Comparison of ENCODE assay signal across 10 cellular contexts in genomic region chr15:90063733-90064247, GRCh38. TPM values are rescaled to one million over a fixed set of nuclear protein-coding genes. Genes with fewer than 3 reads are reported as not detected.
DNase-seq lines count a peak whose midpoint lies in the region; ATAC-seq, FAIRE-seq and TF ChIP-seq lines count a peak whose summit lies in the region.
"Had no signal": no experiment of that assay in that cellular context is flagged by ENCODE, and none has a peak within 500 bp of the region (broad histone marks: within the 10 kb centered on the region; RNA-seq: fewer than 3 reads in every experiment).

No MANE protein-coding gene starts in this region.

- H3K4me3 Mint-ChIP-seq in activated CD8-positive, alpha-beta T cell treated with anti-CD3 and anti-CD28 coated beads for 36 hours, result no peak overlapping the region
- H3K4me3 Mint-ChIP-seq in activated CD8-positive, alpha-beta T cell treated with anti-CD3 and anti-CD28 coated beads, Interleukin-2, amount 10 ng/mL, durations not matched to agents 7 days and 5 days, result no peak overlapping the region
- H3K4me3 Mint-ChIP-seq in brain (peak overlapping the region in 1 of 5 experiments; percentile 27), memory B cell (peak overlapping the region; percentile 16)

- no peak for TF ChIP-seq CTCF in activated CD8-positive, alpha-beta T cell treated with anti-CD3 and anti-CD28 coated beads for 36 hours (IDR thresholded peaks at IDR 0.05)
- TF ChIP-seq CTCF in brain (conservative IDR thresholded peaks at IDR 0.05) (no peak), upper lobe of right lung (IDR thresholded peaks at IDR 0.05) (no peak)

- peak overlapping the region; percentile 87 for H3K27ac ChIP-seq in upper lobe of right lung

- DNase-seq in activated CD8-positive, alpha-beta T cell treated with anti-CD3 and anti-CD28 coated beads for 36 hours, result no peak
- DNase-seq in activated CD8-positive, alpha-beta T cell treated with anti-CD3 and anti-CD28 coated beads, Interleukin-2, amount 10 ng/mL, durations not matched to agents 7 days and 5 days, result no peak
- DNase-seq in memory B cell (ENCODE audit: low spot score in 2 of 2) (peak; percentile 56 to 63), upper lobe of right lung (no peak), frontal cortex (ENCODE audit: low spot score in 2 of 2) (no peak), NCI-H345 treated with DMSO at 0.1 percent for 48 hours (lab: John Stamatoyannopoulos, UW; ENCODE audit: unreplicated experiment) (no peak), NCI-H524 (lab: John Stamatoyannopoulos, UW) (no peak)
- DNase-seq: central memory CD4-positive, alpha-beta T cell; T-helper 9 cell had no signal

- H3K4me1 Mint-ChIP-seq in activated CD8-positive, alpha-beta T cell treated with anti-CD3 and anti-CD28 coated beads for 36 hours (ENCODE audit: low read depth), result peaks cover 41% of the 10 kb centered on the region
- peaks cover 43% of the 10 kb centered on the region for H3K4me1 Mint-ChIP-seq in activated CD8-positive, alpha-beta T cell treated with anti-CD3 and anti-CD28 coated beads, Interleukin-2, amount 10 ng/mL, durations not matched to agents 7 days and 5 days (ENCODE audit: low read depth)
- H3K4me1 Mint-ChIP-seq in brain (peaks cover 44% of the 10 kb centered on the region), memory B cell (peaks cover 40% of the 10 kb centered on the region)

- no peaks in the 10 kb centered on the region for H3K27me3 ChIP-seq in upper lobe of right lung

- H3K27me3 Mint-ChIP-seq in activated CD8-positive, alpha-beta T cell treated with anti-CD3 and anti-CD28 coated beads for 36 hours, result no peaks in the 10 kb centered on the region
- no peaks in the 10 kb centered on the region for H3K27me3 Mint-ChIP-seq in activated CD8-positive, alpha-beta T cell treated with anti-CD3 and anti-CD28 coated beads, Interleukin-2, amount 10 ng/mL, durations not matched to agents 7 days and 5 days (ENCODE audit: low read depth)
- H3K27me3 Mint-ChIP-seq in brain (no peaks in the 10 kb centered on the region), memory B cell (no peaks in the 10 kb centered on the region)

- H3K36me3 Mint-ChIP-seq in activated CD8-positive, alpha-beta T cell treated with anti-CD3 and anti-CD28 coated beads for 36 hours (ENCODE audit: low read depth), result peaks cover 5% of the 10 kb centered on the region
- peaks cover 6% of the 10 kb centered on the region for H3K36me3 Mint-ChIP-seq in activated CD8-positive, alpha-beta T cell treated with anti-CD3 and anti-CD28 coated beads, Interleukin-2, amount 10 ng/mL, durations not matched to agents 7 days and 5 days (ENCODE audit: low read depth)
- no peaks in the 10 kb centered on the region for H3K36me3 Mint-ChIP-seq in brain
- no peaks in the 10 kb centered on the region for H3K36me3 Mint-ChIP-seq in memory B cell

- H3K9me3 ChIP-seq in upper lobe of right lung, result no peaks in the 10 kb centered on the region

- no peaks in the 10 kb centered on the region for H3K9me3 Mint-ChIP-seq in activated CD8-positive, alpha-beta T cell treated with anti-CD3 and anti-CD28 coated beads for 36 hours
- no peaks in the 10 kb centered on the region for H3K9me3 Mint-ChIP-seq in activated CD8-positive, alpha-beta T cell treated with anti-CD3 and anti-CD28 coated beads, Interleukin-2, amount 10 ng/mL, durations not matched to agents 7 days and 5 days (ENCODE audit: insufficient read depth)
- peaks cover 0 to 2% (median 0%) of the 10 kb centered on the region in 5 experiments for H3K9me3 Mint-ChIP-seq in brain
- no peaks in the 10 kb centered on the region for H3K9me3 Mint-ChIP-seq in memory B cell

- intact Hi-C loops in activated CD8-positive, alpha-beta T cell treated with anti-CD3 and anti-CD28 coated beads for 36 hours (cut with micrococcal nuclease), result loop anchor here (10.0 kb wide), 1 partner anchor 59 kb away; the partner anchor contains the start of gene ZNF710
- intact Hi-C loops in upper lobe of right lung (cut with DNase I), result no loop called here

- FAIRE-seq in frontal cortex (lab: Jason Lieb, UNC), result no peak

- H3K36me3 ChIP-seq in upper lobe of right lung, result peaks cover 14% of the 10 kb centered on the region

- CTCF ChIA-PET in activated CD8-positive, alpha-beta T cell treated with anti-CD3 and anti-CD28 coated beads for 36 hours (lab: Charles Lee), result no interaction called here
- CTCF ChIA-PET in activated CD8-positive, alpha-beta T cell treated with anti-CD3 and anti-CD28 coated beads, Interleukin-2, amount 10 ng/mL, durations not matched to agents 7 days and 5 days (lab: Charles Lee), result no interaction called here

- POLR2A ChIA-PET in activated CD8-positive, alpha-beta T cell treated with anti-CD3 and anti-CD28 coated beads for 36 hours (lab: Charles Lee), result interaction anchor here (1.4 kb wide), 1 partner anchor 50 kb away, joined by 4 read pairs; no protein-coding TSS in a partner anchor
- POLR2A ChIA-PET in activated CD8-positive, alpha-beta T cell treated with anti-CD3 and anti-CD28 coated beads, Interleukin-2, amount 10 ng/mL, durations not matched to agents 7 days and 5 days (lab: Charles Lee), result interaction anchor here (0.7 kb wide), 1 partner anchor 52 kb away, joined by 4 read pairs; no protein-coding TSS in a partner anchor

- peak overlapping the region; percentile 52 for H3K27ac Mint-ChIP-seq in activated CD8-positive, alpha-beta T cell treated with anti-CD3 and anti-CD28 coated beads for 36 hours
- no peak overlapping the region for H3K27ac Mint-ChIP-seq in activated CD8-positive, alpha-beta T cell treated with anti-CD3 and anti-CD28 coated beads, Interleukin-2, amount 10 ng/mL, durations not matched to agents 7 days and 5 days
- peak overlapping the region; percentile 18 to 82 (median 45) for H3K27ac Mint-ChIP-seq in brain
- H3K27ac Mint-ChIP-seq in memory B cell, result peak overlapping the region; percentile 92

- no peak for ATAC-seq in activated CD8-positive, alpha-beta T cell treated with anti-CD3 and anti-CD28 coated beads for 36 hours
- ATAC-seq in activated CD8-positive, alpha-beta T cell treated with anti-CD3 and anti-CD28 coated beads, Interleukin-2, amount 10 ng/mL, durations not matched to agents 7 days and 5 days, result no peak
- ATAC-seq in memory B cell (ENCODE audit: low read depth) (peak; percentile 53), upper lobe of right lung (peak; percentile 38)

- peaks cover 76% of the 10 kb centered on the region for H3K4me1 ChIP-seq in upper lobe of right lung

- no peak overlapping the region for H3K4me3 ChIP-seq in upper lobe of right lung

RNA-seq across cellular contexts. Expression of gene IDH2, which starts 38.5 kb away (rescaled TPM):
- 100 to 1,000 TPM; 171 to 180 TPM for total RNA-seq in activated CD8-positive, alpha-beta T cell treated with anti-CD3 and anti-CD28 coated beads for 36 hours
- total RNA-seq in activated CD8-positive, alpha-beta T cell treated with anti-CD3 and anti-CD28 coated beads, Interleukin-2, amount 10 ng/mL, durations not matched to agents 7 days and 5 days, result 100 to 1,000 TPM; 291 to 301 TPM
- polyA plus RNA-seq in brain (ENCODE audit: insufficient read depth, low read depth, low replicate concordance), result 209 TPM
- total RNA-seq in upper lobe of right lung (43.1 TPM), frontal cortex (77.9 TPM)

Comparison
In these comparisons a context has a peak if more than half of its experiments do, and no peak if none do; other contexts are left out.
1. ATAC-seq: peak in memory B cell (single experiment) and upper lobe of right lung (single experiment); none in activated CD8-positive, alpha-beta T cell treated with anti-CD3 and anti-CD28 coated beads for 36 hours (single experiment) and activated CD8-positive, alpha-beta T cell treated with anti-CD3 and anti-CD28 coated beads, Interleukin-2, amount 10 ng/mL, durations not matched to agents 7 days and 5 days (single experiment).
2. DNase-seq: peak in memory B cell (2 of 2); none in activated CD8-positive, alpha-beta T cell treated with anti-CD3 and anti-CD28 coated beads for 36 hours (single experiment), activated CD8-positive, alpha-beta T cell treated with anti-CD3 and anti-CD28 coated beads, Interleukin-2, amount 10 ng/mL, durations not matched to agents 7 days and 5 days (single experiment), upper lobe of right lung (single experiment), frontal cortex (0 of 2), NCI-H345 treated with DMSO at 0.1 percent for 48 hours (single experiment) and NCI-H524 (0 of 2).